Comparison of ENCODE assay signal across 1 cellular context in genomic region chr1:213070399-213070798, GRCh38.
TF ChIP-seq lines count a peak whose summit lies in the region.

No MANE protein-coding gene starts in this region.

TF ChIP-seq in HepG2, 621 proteins besides CTCF, POLR2A, EP300 and RAD21:
- TF ChIP-seq SMC3 (IDR thresholded peaks at IDR 0.05; ENCODE audit: low read length), result peak; percentile 10; the same call in 1 of the 2 replicates
- TF ChIP-seq MED1 (CRISPR knock-in tag; IDR thresholded peaks at IDR 0.05), result no peak
- TF ChIP-seq SYNCRIP (IDR thresholded peaks at IDR 0.05; ENCODE audit: insufficient read depth, low read depth, low read length), result no peak
- TF ChIP-seq NFYC (CRISPR knock-in tag; IDR thresholded peaks at IDR 0.05), result no peak
- no peak for TF ChIP-seq SMAD3 (CRISPR knock-in tag; IDR thresholded peaks at IDR 0.05)
- TF ChIP-seq ATF3 (CRISPR knock-in tag; IDR thresholded peaks at IDR 0.05), result no peak
- peak; percentile 55; the same call in 1 of the 2 replicates for TF ChIP-seq SRF (IDR thresholded peaks at IDR 0.05; ENCODE audit: low read depth, low read length)
- no peak for TF ChIP-seq ZNF224 (CRISPR knock-in tag; IDR thresholded peaks at IDR 0.05)
- no peak for TF ChIP-seq CREB1 (IDR thresholded peaks at IDR 0.05)
- 0 out of 2 replicates have a peak, but pooled peaks have one; percentile 21 for TF ChIP-seq CREB1 (CRISPR knock-in tag; IDR thresholded peaks at IDR 0.05)
- peak; percentile 52 for TF ChIP-seq STAG1 (CRISPR knock-in tag; IDR thresholded peaks at IDR 0.05)
- TF ChIP-seq ZNF672 (CRISPR knock-in tag; IDR thresholded peaks at IDR 0.05), result no peak
- TF ChIP-seq ZNF609 (CRISPR knock-in tag; IDR thresholded peaks at IDR 0.05; ENCODE audit: borderline replicate concordance), result no peak
